ENCODE assay signal across 9 cellular contexts in genomic region chr6:21666200-21666671, GRCh38.
A peak's percentile ranks its signal among the peaks of the same experiment; 100 is the strongest.
DNase-seq lines count a peak whose midpoint lies in the region; ATAC-seq, FAIRE-seq and TF ChIP-seq lines count a peak whose summit lies in the region.
"Had no signal": no experiment of that assay in that cellular context is flagged by ENCODE, and none has a peak within 500 bp of the region (broad histone marks: within the 10 kb centered on the region; RNA-seq: fewer than 3 reads in every experiment).

No MANE protein-coding gene starts in this region.

- H3K27ac ChIP-seq in body of pancreas (no peak overlapping the region), lung (ENCODE audit: low read depth in 1 of 2, low read length in 1 of 2) (peak overlapping the region in 1 of 2 donors; percentile 49), upper lobe of right lung (peak overlapping the region; percentile 42)
- H3K27ac ChIP-seq: thyroid gland had no signal

- TF ChIP-seq CTCF in body of pancreas (IDR thresholded peaks at IDR 0.05) = no peak
- TF ChIP-seq CTCF in lung (IDR thresholded peaks at IDR 0.05; ENCODE audit: control extremely low read depth, extremely low read depth) = no peak
- no peak for TF ChIP-seq CTCF in upper lobe of right lung (IDR thresholded peaks at IDR 0.05)
- TF ChIP-seq CTCF in D721Med (IDR thresholded peaks at IDR 0.05; ENCODE audit: insufficient read depth, missing control alignments) = no peak

- H3K4me3 Mint-ChIP-seq in activated naive CD4-positive, alpha-beta T cell treated with anti-CD3 and anti-CD28 coated beads for 36 hours = peak overlapping the region; percentile 47

- CTCF ChIA-PET in activated naive CD4-positive, alpha-beta T cell treated with anti-CD3 and anti-CD28 coated beads for 36 hours (lab: Charles Lee) = no interaction called here

- no peaks in the 10 kb centered on the region for H3K36me3 ChIP-seq in body of pancreas (replicated peaks in 1 of 2; ENCODE audit: insufficient read depth in 1 of 2, low read depth in 2 of 2)
- no peaks in the 10 kb centered on the region for H3K36me3 ChIP-seq in lung (ENCODE audit: control insufficient read depth in 2 of 2, insufficient read depth in 2 of 2, low read length in 2 of 2)
- H3K36me3 ChIP-seq in upper lobe of right lung = no peaks in the 10 kb centered on the region
- H3K36me3 ChIP-seq: thyroid gland had no signal

- TF ChIP-seq POLR2A in body of pancreas (IDR thresholded peaks at IDR 0.05) = no peak

- ATAC-seq in body of pancreas = peak; percentile 18
- peak; percentile 39 for ATAC-seq in lung (ENCODE audit: insufficient read depth, low FRiP score)
- peak; percentile 36 for ATAC-seq in upper lobe of right lung
- ATAC-seq in GM21528 (IDR thresholded peaks at IDR 0.05; ENCODE audit: low FRiP score, unreplicated experiment) = no peak

- H3K36me3 Mint-ChIP-seq in activated naive CD4-positive, alpha-beta T cell treated with anti-CD3 and anti-CD28 coated beads for 36 hours (ENCODE audit: low read depth) = no peaks in the 10 kb centered on the region

- H3K9me3 ChIP-seq in body of pancreas (no peaks in the 10 kb centered on the region), lung (ENCODE audit: control insufficient read depth in 2 of 2, insufficient read depth in 1 of 2, low read length in 1 of 2) (no peaks in the 10 kb centered on the region), upper lobe of right lung (no peaks in the 10 kb centered on the region)
- H3K9me3 ChIP-seq: thyroid gland had no signal

- FAIRE-seq in D721Med (lab: Jason Lieb, UNC) = no peak

- H3K27me3 Mint-ChIP-seq in activated naive CD4-positive, alpha-beta T cell treated with anti-CD3 and anti-CD28 coated beads for 36 hours (ENCODE audit: low read depth) = peaks cover 71% of the 10 kb centered on the region

- intact Hi-C loops in activated naive CD4-positive, alpha-beta T cell treated with anti-CD3 and anti-CD28 coated beads for 36 hours (cut with micrococcal nuclease) = loop anchor here (2.0 to 10.0 kb wide), 2 partner anchors 69 to 259 kb away; no protein-coding TSS in a partner anchor
- intact Hi-C loops in body of pancreas (cut with DNase I) (no loop called here), upper lobe of right lung (cut with DNase I) (no loop called here)

- H3K4me3 ChIP-seq in body of pancreas (peak overlapping the region in 1 of 2 donors; percentile 9), lung (peak overlapping the region; percentile 42), upper lobe of right lung (peak overlapping the region; percentile 56)

- 0 to 3% methylated on average over 8 to 31 of the region's 32 CpGs for WGBS in body of pancreas, 2 donors
- 1% methylated on average over 30 to 31 of the region's 32 CpGs for WGBS in lung, 2 donors

- H3K4me1 ChIP-seq in body of pancreas = peaks cover 31% of the 10 kb centered on the region
- H3K4me1 ChIP-seq in lung (ENCODE audit: control insufficient read depth in 2 of 2, insufficient read depth in 2 of 2, low read length in 2 of 2) = peaks cover 0 to 9% of the 10 kb centered on the region in 2 donors
- H3K4me1 ChIP-seq in upper lobe of right lung = peaks cover 28% of the 10 kb centered on the region

- H3K27me3 ChIP-seq in body of pancreas (peaks cover 0 to 18% of the 10 kb centered on the region in 2 donors), lung (ENCODE audit: control insufficient read depth, insufficient read depth) (no peaks in the 10 kb centered on the region), upper lobe of right lung (peaks cover 34% of the 10 kb centered on the region)

- no peaks in the 10 kb centered on the region for H3K9me3 Mint-ChIP-seq in activated naive CD4-positive, alpha-beta T cell treated with anti-CD3 and anti-CD28 coated beads for 36 hours

- peaks cover 27% of the 10 kb centered on the region for H3K4me1 Mint-ChIP-seq in activated naive CD4-positive, alpha-beta T cell treated with anti-CD3 and anti-CD28 coated beads for 36 hours (ENCODE audit: low read depth)

- DNase-seq in activated naive CD4-positive, alpha-beta T cell treated with anti-CD3 and anti-CD28 coated beads for 36 hours = peak; percentile 26
- DNase-seq in activated naive CD4-positive, alpha-beta T cell treated with anti-CD3 and anti-CD28 coated beads, Interleukin-2, amount 50 U/mL, for 16 hours = no peak
- peak in 2 of 4 donors; percentile 14 to 17 for DNase-seq in body of pancreas
- DNase-seq in lung (ENCODE audit: low spot score) = no peak
- no peak for DNase-seq in upper lobe of right lung
- DNase-seq in NCI-H2227 treated with DMSO at 0.1 percent for 48 hours (lab: John Stamatoyannopoulos, UW) = no peak
- no peak for DNase-seq in D721Med (ENCODE audit: insufficient read length, low spot score)

- no peak overlapping the region for H3K27ac Mint-ChIP-seq in activated naive CD4-positive, alpha-beta T cell treated with anti-CD3 and anti-CD28 coated beads for 36 hours
